Comparison of ENCODE assay signal across 2 cellular contexts in genomic region chr17:80111702-80112470, GRCh38.
TF ChIP-seq lines count a peak whose summit lies in the region.

No MANE protein-coding gene starts in this region.

TF ChIP-seq in A549, 52 proteins besides CTCF, POLR2A, EP300 and RAD21 (continued from another document):
- TF ChIP-seq, protein P1, sequence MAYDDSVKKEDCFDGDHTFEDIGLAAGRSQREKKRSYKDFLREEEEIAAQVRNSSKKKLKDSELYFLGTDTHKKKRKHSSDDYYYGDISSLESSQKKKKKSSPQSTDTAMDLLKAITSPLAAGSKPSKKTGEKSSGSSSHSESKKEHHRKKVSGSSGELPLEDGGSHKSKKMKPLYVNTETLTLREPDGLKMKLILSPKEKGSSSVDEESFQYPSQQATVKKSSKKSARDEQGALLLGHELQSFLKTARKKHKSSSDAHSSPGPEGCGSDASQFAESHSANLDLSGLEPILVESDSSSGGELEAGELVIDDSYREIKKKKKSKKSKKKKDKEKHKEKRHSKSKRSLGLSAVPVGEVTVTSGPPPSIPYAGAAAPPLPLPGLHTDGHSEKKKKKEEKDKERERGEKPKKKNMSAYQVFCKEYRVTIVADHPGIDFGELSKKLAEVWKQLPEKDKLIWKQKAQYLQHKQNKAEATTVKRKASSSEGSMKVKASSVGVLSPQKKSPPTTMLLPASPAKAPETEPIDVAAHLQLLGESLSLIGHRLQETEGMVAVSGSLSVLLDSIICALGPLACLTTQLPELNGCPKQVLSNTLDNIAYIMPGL (CRISPR knock-in tag; IDR thresholded peaks at IDR 0.05; ENCODE audit: borderline replicate concordance): no peak
- TF ChIP-seq EHMT2 (IDR thresholded peaks at IDR 0.05; ENCODE audit: low read depth) (no peak), REST (IDR thresholded peaks at IDR 0.05) (no peak)

TF ChIP-seq in GM23338, 12 proteins besides CTCF, POLR2A, EP300 and RAD21 (continued from another document):
- TF ChIP-seq REST (IDR thresholded peaks at IDR 0.05; ENCODE audit: unreplicated experiment) (no peak), EZH2 (IDR thresholded peaks at IDR 0.05; ENCODE audit: low read depth, unreplicated experiment) (no peak), ZNF114 (CRISPR knock-in tag; IDR thresholded peaks at IDR 0.05) (no peak), NANOG (IDR thresholded peaks at IDR 0.05; ENCODE audit: borderline replicate concordance) (no peak)
- TF ChIP-seq, protein P2, sequence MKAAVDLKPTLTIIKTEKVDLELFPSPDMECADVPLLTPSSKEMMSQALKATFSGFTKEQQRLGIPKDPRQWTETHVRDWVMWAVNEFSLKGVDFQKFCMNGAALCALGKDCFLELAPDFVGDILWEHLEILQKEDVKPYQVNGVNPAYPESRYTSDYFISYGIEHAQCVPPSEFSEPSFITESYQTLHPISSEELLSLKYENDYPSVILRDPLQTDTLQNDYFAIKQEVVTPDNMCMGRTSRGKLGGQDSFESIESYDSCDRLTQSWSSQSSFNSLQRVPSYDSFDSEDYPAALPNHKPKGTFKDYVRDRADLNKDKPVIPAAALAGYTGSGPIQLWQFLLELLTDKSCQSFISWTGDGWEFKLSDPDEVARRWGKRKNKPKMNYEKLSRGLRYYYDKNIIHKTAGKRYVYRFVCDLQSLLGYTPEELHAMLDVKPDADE (IDR thresholded peaks at IDR 0.05): no peak
- TF ChIP-seq, protein P3, sequence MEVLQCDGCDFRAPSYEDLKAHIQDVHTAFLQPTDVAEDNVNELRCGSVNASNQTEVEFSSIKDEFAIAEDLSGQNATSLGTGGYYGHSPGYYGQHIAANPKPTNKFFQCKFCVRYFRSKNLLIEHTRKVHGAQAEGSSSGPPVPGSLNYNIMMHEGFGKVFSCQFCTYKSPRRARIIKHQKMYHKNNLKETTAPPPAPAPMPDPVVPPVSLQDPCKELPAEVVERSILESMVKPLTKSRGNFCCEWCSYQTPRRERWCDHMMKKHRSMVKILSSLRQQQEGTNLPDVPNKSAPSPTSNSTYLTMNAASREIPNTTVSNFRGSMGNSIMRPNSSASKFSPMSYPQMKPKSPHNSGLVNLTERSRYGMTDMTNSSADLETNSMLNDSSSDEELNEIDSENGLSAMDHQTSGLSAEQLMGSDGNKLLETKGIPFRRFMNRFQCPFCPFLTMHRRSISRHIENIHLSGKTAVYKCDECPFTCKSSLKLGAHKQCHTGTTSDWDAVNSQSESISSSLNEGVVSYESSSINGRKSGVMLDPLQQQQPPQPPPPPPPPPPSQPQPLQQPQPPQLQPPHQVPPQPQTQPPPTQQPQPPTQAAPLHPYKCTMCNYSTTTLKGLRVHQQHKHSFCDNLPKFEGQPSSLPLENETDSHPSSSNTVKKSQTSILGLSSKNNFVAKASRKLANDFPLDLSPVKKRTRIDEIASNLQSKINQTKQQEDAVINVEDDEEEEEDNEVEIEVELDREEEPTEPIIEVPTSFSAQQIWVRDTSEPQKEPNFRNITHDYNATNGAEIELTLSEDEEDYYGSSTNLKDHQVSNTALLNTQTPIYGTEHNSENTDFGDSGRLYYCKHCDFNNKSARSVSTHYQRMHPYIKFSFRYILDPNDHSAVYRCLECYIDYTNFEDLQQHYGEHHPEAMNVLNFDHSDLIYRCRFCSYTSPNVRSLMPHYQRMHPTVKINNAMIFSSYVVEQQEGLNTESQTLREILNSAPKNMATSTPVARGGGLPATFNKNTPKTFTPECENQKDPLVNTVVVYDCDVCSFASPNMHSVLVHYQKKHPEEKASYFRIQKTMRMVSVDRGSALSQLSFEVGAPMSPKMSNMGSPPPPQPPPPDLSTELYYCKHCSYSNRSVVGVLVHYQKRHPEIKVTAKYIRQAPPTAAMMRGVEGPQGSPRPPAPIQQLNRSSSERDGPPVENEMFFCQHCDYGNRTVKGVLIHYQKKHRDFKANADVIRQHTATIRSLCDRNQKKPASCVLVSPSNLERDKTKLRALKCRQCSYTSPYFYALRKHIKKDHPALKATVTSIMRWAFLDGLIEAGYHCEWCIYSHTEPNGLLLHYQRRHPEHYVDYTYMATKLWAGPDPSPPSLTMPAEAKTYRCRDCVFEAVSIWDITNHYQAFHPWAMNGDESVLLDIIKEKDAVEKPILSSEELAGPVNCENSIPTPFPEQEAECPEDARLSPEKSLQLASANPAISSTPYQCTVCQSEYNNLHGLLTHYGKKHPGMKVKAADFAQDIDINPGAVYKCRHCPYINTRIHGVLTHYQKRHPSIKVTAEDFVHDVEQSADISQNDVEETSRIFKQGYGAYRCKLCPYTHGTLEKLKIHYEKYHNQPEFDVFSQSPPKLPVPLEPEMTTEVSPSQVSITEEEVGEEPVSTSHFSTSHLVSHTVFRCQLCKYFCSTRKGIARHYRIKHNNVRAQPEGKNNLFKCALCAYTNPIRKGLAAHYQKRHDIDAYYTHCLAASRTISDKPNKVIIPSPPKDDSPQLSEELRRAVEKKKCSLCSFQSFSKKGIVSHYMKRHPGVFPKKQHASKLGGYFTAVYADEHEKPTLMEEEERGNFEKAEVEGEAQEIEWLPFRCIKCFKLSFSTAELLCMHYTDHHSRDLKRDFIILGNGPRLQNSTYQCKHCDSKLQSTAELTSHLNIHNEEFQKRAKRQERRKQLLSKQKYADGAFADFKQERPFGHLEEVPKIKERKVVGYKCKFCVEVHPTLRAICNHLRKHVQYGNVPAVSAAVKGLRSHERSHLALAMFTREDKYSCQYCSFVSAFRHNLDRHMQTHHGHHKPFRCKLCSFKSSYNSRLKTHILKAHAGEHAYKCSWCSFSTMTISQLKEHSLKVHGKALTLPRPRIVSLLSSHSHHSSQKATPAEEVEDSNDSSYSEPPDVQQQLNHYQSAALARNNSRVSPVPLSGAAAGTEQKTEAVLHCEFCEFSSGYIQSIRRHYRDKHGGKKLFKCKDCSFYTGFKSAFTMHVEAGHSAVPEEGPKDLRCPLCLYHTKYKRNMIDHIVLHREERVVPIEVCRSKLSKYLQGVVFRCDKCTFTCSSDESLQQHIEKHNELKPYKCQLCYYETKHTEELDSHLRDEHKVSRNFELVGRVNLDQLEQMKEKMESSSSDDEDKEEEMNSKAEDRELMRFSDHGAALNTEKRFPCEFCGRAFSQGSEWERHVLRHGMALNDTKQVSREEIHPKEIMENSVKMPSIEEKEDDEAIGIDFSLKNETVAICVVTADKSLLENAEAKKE (CRISPR knock-in tag; IDR thresholded peaks at IDR 0.05): no peak
